In genomic region chr3:23805881-23806321, GRCh38 we compare ENCODE assay signal across 8 cellular contexts. TPM values are rescaled to one million over a fixed set of nuclear protein-coding genes. Genes with fewer than 3 reads are reported as not detected.
DNase-seq lines count a peak whose midpoint lies in the region; ATAC-seq and TF ChIP-seq lines count a peak whose summit lies in the region.

Gene UBE2E1, plus strand, starts transcription at chr3:23805955. Its CDS starts 1,315 bp downstream, at chr3:23807270.

- BruUV-seq in Calu3 (replicated peaks; lab: Mats Ljungman, UMichigan) = no TSS peak

- H3K4me1 Mint-ChIP-seq in Calu3 (ENCODE audit: low read depth, unreplicated experiment) = peaks cover 41% of the 10 kb centered on the region
- H3K4me1 Mint-ChIP-seq in osteocyte (ENCODE audit: unreplicated experiment) = peaks cover 39% of the 10 kb centered on the region
- peaks cover 33% of the 10 kb centered on the region for H3K4me1 Mint-ChIP-seq in type B pancreatic cell (ENCODE audit: unreplicated experiment)

- ATAC-seq in GM19463 (IDR thresholded peaks at IDR 0.05; ENCODE audit: unreplicated experiment) = peak; percentile 66
- peak; percentile 73 for ATAC-seq in SK-N-SH treated with all-trans-retinoic acid at 6 μM for 48 hours
- ATAC-seq in activated naive CD4-positive, alpha-beta T cell treated with anti-CD3 and anti-CD28 coated beads, Interleukin-2, amount 50 U/mL, for 72 hours = peak; percentile 74 to 80

- DNase-seq in Calu3 = peak; percentile 54
- peak; percentile 56 for DNase-seq in HK-2 (ENCODE audit: unreplicated experiment)
- DNase-seq in activated naive CD4-positive, alpha-beta T cell treated with anti-CD3 and anti-CD28 coated beads, Interleukin-2, amount 50 U/mL, for 72 hours (ENCODE audit: low spot score in 2 of 2) = peak; percentile 55 to 70
- DNase-seq in glomerular visceral epithelial cell (ENCODE audit: extremely low spot score) = peak; percentile 78
- peak; percentile 89 for DNase-seq in osteocyte (ENCODE audit: extremely low spot score, unreplicated experiment)
- peak; percentile 76 for DNase-seq in type B pancreatic cell (ENCODE audit: extremely low spot score, unreplicated experiment)

- CTCF ChIA-PET in Calu3 (lab: Charles Lee) = no interaction called here

- H3K27me3 Mint-ChIP-seq in Calu3 (ENCODE audit: unreplicated experiment) (no peaks in the 10 kb centered on the region), osteocyte (ENCODE audit: unreplicated experiment) (peaks cover 3% of the 10 kb centered on the region), type B pancreatic cell (no peaks in the 10 kb centered on the region)

- H3K9me3 Mint-ChIP-seq in Calu3 (ENCODE audit: low read depth, unreplicated experiment) = no peaks in the 10 kb centered on the region
- no peaks in the 10 kb centered on the region for H3K9me3 Mint-ChIP-seq in activated naive CD4-positive, alpha-beta T cell treated with anti-CD3 and anti-CD28 coated beads, Interleukin-2, amount 50 U/mL, for 72 hours
- no peaks in the 10 kb centered on the region for H3K9me3 Mint-ChIP-seq in osteocyte (ENCODE audit: unreplicated experiment)
- H3K9me3 Mint-ChIP-seq in type B pancreatic cell = no peaks in the 10 kb centered on the region

- H3K4me3 Mint-ChIP-seq in Calu3 (ENCODE audit: low read depth, unreplicated experiment) = peak within 1 kb of the TSS; percentile 85
- peak within 1 kb of the TSS; percentile 94 for H3K4me3 Mint-ChIP-seq in osteocyte (ENCODE audit: unreplicated experiment)
- H3K4me3 Mint-ChIP-seq in type B pancreatic cell = peak within 1 kb of the TSS; percentile 97

- intact Hi-C loops in Calu3 (cut with micrococcal nuclease; ENCODE audit: unreplicated experiment) = loop anchor here (2.0 to 10.0 kb wide), 2 partner anchors 65 to 621 kb away; no protein-coding TSS in a partner anchor

- TF ChIP-seq CTCF in Calu3 (IDR thresholded peaks at IDR 0.05; ENCODE audit: unreplicated experiment) = no peak
- no peak for TF ChIP-seq CTCF in osteocyte (IDR thresholded peaks at IDR 0.05)
- TF ChIP-seq CTCF in type B pancreatic cell (conservative IDR thresholded peaks at IDR 0.05) = no peak

- H3K27ac Mint-ChIP-seq in Calu3 (ENCODE audit: unreplicated experiment) (peak within 1 kb of the TSS; percentile 88), osteocyte (ENCODE audit: unreplicated experiment) (peak within 1 kb of the TSS; percentile 93), type B pancreatic cell (peak within 1 kb of the TSS; percentile 91)
- peak within 1 kb of the TSS; percentile 78 to 96 for H3K27ac Mint-ChIP-seq in activated naive CD4-positive, alpha-beta T cell treated with anti-CD3 and anti-CD28 coated beads, Interleukin-2, amount 50 U/mL, for 72 hours

- H3K36me3 Mint-ChIP-seq in Calu3 (ENCODE audit: insufficient read depth, unreplicated experiment) (peaks cover 50% of the 10 kb centered on the region), osteocyte (ENCODE audit: unreplicated experiment) (peaks cover 7% of the 10 kb centered on the region), type B pancreatic cell (no peaks in the 10 kb centered on the region)
- peaks cover 16 to 22% of the 10 kb centered on the region in 2 donors for H3K36me3 Mint-ChIP-seq in activated naive CD4-positive, alpha-beta T cell treated with anti-CD3 and anti-CD28 coated beads, Interleukin-2, amount 50 U/mL, for 72 hours

TF ChIP-seq in SK-N-SH treated with all-trans-retinoic acid at 6 μM for 48 hours, 23 proteins besides CTCF, POLR2A, EP300 and RAD21:
- no peak for TF ChIP-seq PATZ1 (CRISPR knock-in tag; IDR thresholded peaks at IDR 0.05; ENCODE audit: borderline replicate concordance)
- TF ChIP-seq GLIS3 (CRISPR knock-in tag; IDR thresholded peaks at IDR 0.05) = no peak
- no peak for TF ChIP-seq ARNTL (CRISPR knock-in tag; IDR thresholded peaks at IDR 0.05; ENCODE audit: borderline replicate concordance, low read depth)
- TF ChIP-seq ESRRG (CRISPR knock-in tag; IDR thresholded peaks at IDR 0.05) = no peak
- no peak for TF ChIP-seq ZNF8 (CRISPR knock-in tag; IDR thresholded peaks at IDR 0.05)
- TF ChIP-seq POU6F1 (CRISPR knock-in tag; IDR thresholded peaks at IDR 0.05; ENCODE audit: borderline replicate concordance, low read depth) = no peak
- TF ChIP-seq ISL1 (CRISPR knock-in tag; IDR thresholded peaks at IDR 0.05) = no peak
- no peak for TF ChIP-seq CSDC2 (CRISPR knock-in tag; IDR thresholded peaks at IDR 0.05)
TF ChIP-seq in SK-N-SH treated with all-trans-retinoic acid at 6 μM for 48 hours: peak in this region for 0.

RNA-seq across cellular contexts. Expression of gene UBE2E1, which starts in this region (rescaled TPM):
- 68.9 and 74.3 TPM in 2 replicates for total RNA-seq in Calu3 (2022)
- total RNA-seq in activated naive CD4-positive, alpha-beta T cell treated with anti-CD3 and anti-CD28 coated beads, Interleukin-2, amount 50 U/mL, for 72 hours = 10 to 100 TPM; 29.6 to 82.2 TPM
- total RNA-seq in osteocyte = 98.5 and 104 TPM in 2 replicates
- total RNA-seq in type B pancreatic cell (ENCODE audit: low replicate concordance) = 93.2 and 110 TPM in 2 replicates

Comparison
In these comparisons a context has a peak if more than half of its experiments do, and no peak if none do; other contexts are left out.
1. Peak in every context shown above with its lines: DNase-seq and ATAC-seq.